ENCODE assay signal across 1 cellular context in genomic region chr2:97673915-97674283, GRCh38.
TF ChIP-seq lines count a peak whose summit lies in the region.

No MANE protein-coding gene starts in this region.

TF ChIP-seq in K562, 482 proteins besides CTCF, POLR2A, EP300 and RAD21 (continued from another document):
- TF ChIP-seq ZBTB33 (CRISPR knock-in tag; IDR thresholded peaks at IDR 0.05) = no peak
- no peak for TF ChIP-seq ARID4B (CRISPR knock-in tag; IDR thresholded peaks at IDR 0.05)
- TF ChIP-seq ZBTB7A (IDR thresholded peaks at IDR 0.05; ENCODE audit: borderline replicate concordance, control insufficient read depth, low read depth, low read length) = no peak
TF ChIP-seq in K562: peak in this region for 20.
